8 cellular contexts compared by ENCODE assay signal in genomic region chr17:82458885-82459424, GRCh38. TPM values are rescaled to one million over a fixed set of nuclear protein-coding genes. Genes with fewer than 3 reads are reported as not detected.
DNase-seq lines count a peak whose midpoint lies in the region; ATAC-seq and TF ChIP-seq lines count a peak whose summit lies in the region.

No MANE protein-coding gene starts in this region.

- H3K9me3 ChIP-seq in HAP-1 (no peaks in the 10 kb centered on the region; the same call in 1 of the 2 replicates), endodermal cell (ENCODE audit: control insufficient read depth, low read length) (peaks cover 4% of the 10 kb centered on the region), muscle layer of colon (ENCODE audit: low read length) (no peaks in the 10 kb centered on the region)

- H3K4me3 ChIP-seq in HAP-1 = peak overlapping the region; percentile 63
- H3K4me3 ChIP-seq in endodermal cell (ENCODE audit: low read length) = peak overlapping the region; percentile 86
- H3K4me3 ChIP-seq in muscle layer of colon (ENCODE audit: low read depth in 1 of 2, low read length in 2 of 2) = peak overlapping the region; percentile 47 to 57

- peak overlapping the region; percentile 90 for H3K27ac Mint-ChIP-seq in endodermal cell

- peaks cover 5% of the 10 kb centered on the region for H3K4me1 Mint-ChIP-seq in endodermal cell

- no peak for TF ChIP-seq CTCF in endodermal cell (conservative IDR thresholded peaks at IDR 0.05)

- H3K27me3 Mint-ChIP-seq in endodermal cell (ENCODE audit: insufficient read depth) = no peaks in the 10 kb centered on the region

- H3K36me3 Mint-ChIP-seq in endodermal cell (ENCODE audit: low read depth) = peaks cover 29% of the 10 kb centered on the region

- H3K9ac ChIP-seq in endodermal cell (ENCODE audit: extremely low read depth, low read length, poor library complexity, severe bottlenecking) = peak overlapping the region; percentile 75
- peak overlapping the region; percentile 25 for H3K9ac ChIP-seq in muscle layer of colon (ENCODE audit: low read length)

- H3K4me1 ChIP-seq in HAP-1 = peaks cover 10% of the 10 kb centered on the region
- H3K4me1 ChIP-seq in endodermal cell (ENCODE audit: control insufficient read depth, insufficient read depth, low read length) = peaks cover 4% of the 10 kb centered on the region
- H3K4me1 ChIP-seq in muscle layer of colon (ENCODE audit: insufficient read depth, low read length) = peaks cover 15% of the 10 kb centered on the region

- DNase-seq in ELF-1 (ENCODE audit: low read depth, low spot score) (peak; percentile 48), HAP-1 (ENCODE audit: low spot score in 2 of 2) (no peak), endodermal cell (peak; percentile 76)
- DNase-seq in stimulated activated CD8-positive, alpha-beta memory T cell treated with anti-CD3 and anti-CD28 coated beads, Interleukin-4, amount 100 ng/mL, for 48 hours = no peak
- no peak for DNase-seq in stimulated activated naive CD4-positive, alpha-beta T cell (lab: John Stamatoyannopoulos, UW)

- ATAC-seq in SK-N-SH treated with all-trans-retinoic acid at 6 μM for 48 hours = peak; percentile 8
- ATAC-seq in HG03469 (IDR thresholded peaks at IDR 0.05; ENCODE audit: unreplicated experiment) = no peak

- H3K4me3 Mint-ChIP-seq in endodermal cell = peak overlapping the region; percentile 85

- peaks cover 21% of the 10 kb centered on the region for H3K9me3 Mint-ChIP-seq in endodermal cell

- H3K27ac ChIP-seq in endodermal cell (ENCODE audit: low read depth, low read length) (peak overlapping the region; percentile 100), muscle layer of colon (ENCODE audit: low read depth, low read length) (peak overlapping the region; percentile 94)

- WGBS in endodermal cell (ENCODE audit: insufficient coverage in 1 of 2, insufficient read length in 1 of 2), 2 experiments = 0 to 1% methylated on average over 50 to 62 of the region's 62 CpGs

- H3K27me3 ChIP-seq in HAP-1 (ENCODE audit: low read depth) (no peaks in the 10 kb centered on the region), endodermal cell (ENCODE audit: control insufficient read depth, insufficient read depth, low read length, poor library complexity, severe bottlenecking) (no peaks in the 10 kb centered on the region), muscle layer of colon (ENCODE audit: control insufficient read depth in 1 of 2, insufficient read depth in 2 of 2, low read length in 2 of 2) (no peaks in the 10 kb centered on the region)

- H3K36me3 ChIP-seq in HAP-1 (replicated peaks) = peaks cover 36% of the 10 kb centered on the region
- H3K36me3 ChIP-seq in endodermal cell (ENCODE audit: control insufficient read depth, insufficient read depth, low read length) = peaks cover 19% of the 10 kb centered on the region
- H3K36me3 ChIP-seq in muscle layer of colon (ENCODE audit: insufficient read depth, low read length) = peaks cover 23% of the 10 kb centered on the region

- in situ Hi-C loops in HAP-1 (cut with MboI; ENCODE audit: low sequenced_read_pairs) = no loop called here

TF ChIP-seq in SK-N-SH treated with all-trans-retinoic acid at 6 μM for 48 hours, 23 proteins besides CTCF, POLR2A, EP300 and RAD21:
- no peak for TF ChIP-seq SNAI2 (CRISPR knock-in tag; IDR thresholded peaks at IDR 0.05)
- no peak for TF ChIP-seq TOX (CRISPR knock-in tag; IDR thresholded peaks at IDR 0.05; ENCODE audit: borderline replicate concordance)
- no peak for TF ChIP-seq ZNF565 (CRISPR knock-in tag; conservative IDR thresholded peaks at IDR 0.05; ENCODE audit: low read depth)
- TF ChIP-seq, protein P1, sequence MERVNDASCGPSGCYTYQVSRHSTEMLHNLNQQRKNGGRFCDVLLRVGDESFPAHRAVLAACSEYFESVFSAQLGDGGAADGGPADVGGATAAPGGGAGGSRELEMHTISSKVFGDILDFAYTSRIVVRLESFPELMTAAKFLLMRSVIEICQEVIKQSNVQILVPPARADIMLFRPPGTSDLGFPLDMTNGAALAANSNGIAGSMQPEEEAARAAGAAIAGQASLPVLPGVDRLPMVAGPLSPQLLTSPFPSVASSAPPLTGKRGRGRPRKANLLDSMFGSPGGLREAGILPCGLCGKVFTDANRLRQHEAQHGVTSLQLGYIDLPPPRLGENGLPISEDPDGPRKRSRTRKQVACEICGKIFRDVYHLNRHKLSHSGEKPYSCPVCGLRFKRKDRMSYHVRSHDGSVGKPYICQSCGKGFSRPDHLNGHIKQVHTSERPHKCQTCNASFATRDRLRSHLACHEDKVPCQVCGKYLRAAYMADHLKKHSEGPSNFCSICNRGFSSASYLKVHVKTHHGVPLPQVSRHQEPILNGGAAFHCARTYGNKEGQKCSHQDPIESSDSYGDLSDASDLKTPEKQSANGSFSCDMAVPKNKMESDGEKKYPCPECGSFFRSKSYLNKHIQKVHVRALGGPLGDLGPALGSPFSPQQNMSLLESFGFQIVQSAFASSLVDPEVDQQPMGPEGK (CRISPR knock-in tag; IDR thresholded peaks at IDR 0.05; ENCODE audit: borderline replicate concordance) = no peak
- TF ChIP-seq, protein P2, sequence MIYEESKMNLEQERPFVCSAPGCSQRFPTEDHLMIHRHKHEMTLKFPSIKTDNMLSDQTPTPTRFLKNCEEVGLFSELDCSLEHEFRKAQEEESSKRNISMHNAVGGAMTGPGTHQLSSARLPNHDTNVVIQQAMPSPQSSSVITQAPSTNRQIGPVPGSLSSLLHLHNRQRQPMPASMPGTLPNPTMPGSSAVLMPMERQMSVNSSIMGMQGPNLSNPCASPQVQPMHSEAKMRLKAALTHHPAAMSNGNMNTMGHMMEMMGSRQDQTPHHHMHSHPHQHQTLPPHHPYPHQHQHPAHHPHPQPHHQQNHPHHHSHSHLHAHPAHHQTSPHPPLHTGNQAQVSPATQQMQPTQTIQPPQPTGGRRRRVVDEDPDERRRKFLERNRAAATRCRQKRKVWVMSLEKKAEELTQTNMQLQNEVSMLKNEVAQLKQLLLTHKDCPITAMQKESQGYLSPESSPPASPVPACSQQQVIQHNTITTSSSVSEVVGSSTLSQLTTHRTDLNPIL (CRISPR knock-in tag; IDR thresholded peaks at IDR 0.05; ENCODE audit: low read depth) = no peak
- no peak for TF ChIP-seq ESRRG (CRISPR knock-in tag; IDR thresholded peaks at IDR 0.05)
- TF ChIP-seq ISL1 (CRISPR knock-in tag; IDR thresholded peaks at IDR 0.05) = no peak
- no peak for TF ChIP-seq ZFP3 (CRISPR knock-in tag; IDR thresholded peaks at IDR 0.05)
- no peak for TF ChIP-seq ZC3H10 (CRISPR knock-in tag; IDR thresholded peaks at IDR 0.05)
- TF ChIP-seq OSR1 (CRISPR knock-in tag; IDR thresholded peaks at IDR 0.05) = no peak
- TF ChIP-seq TCF4 (CRISPR knock-in tag; IDR thresholded peaks at IDR 0.05; ENCODE audit: borderline replicate concordance) = no peak
- TF ChIP-seq ZFP30 (CRISPR knock-in tag; IDR thresholded peaks at IDR 0.05) = no peak
- no peak for TF ChIP-seq ZNF70 (CRISPR knock-in tag; IDR thresholded peaks at IDR 0.05)

RNA-seq across cellular contexts. Expression of gene NARF, which starts 0.4 kb away (rescaled TPM):
- 10 to 100 TPM; 64.0 to 70.8 TPM for total RNA-seq in endodermal cell
- 151 TPM for polyA plus RNA-seq in endodermal cell (2013, experiment 1 of 2)
- polyA plus RNA-seq in endodermal cell (2013, experiment 2 of 2) = 159 TPM

RNA-seq across cellular contexts. Expression of gene CYBC1, which starts 8.4 kb away (rescaled TPM):
- 10 to 100 TPM; 71.2 to 88.5 TPM for total RNA-seq in endodermal cell
- 62.1 TPM for polyA plus RNA-seq in endodermal cell (2013, experiment 1 of 2)
- 49.1 TPM for polyA plus RNA-seq in endodermal cell (2013, experiment 2 of 2)

RNA-seq across cellular contexts. Expression of gene OGFOD3, which starts 40.6 kb away (rescaled TPM):
- total RNA-seq in endodermal cell = 10 to 100 TPM; 24.0 to 30.1 TPM
- polyA plus RNA-seq in endodermal cell (2013, experiment 1 of 2) = 24.2 TPM
- polyA plus RNA-seq in endodermal cell (2013, experiment 2 of 2) = 21.2 TPM

RNA-seq across cellular contexts. Expression of gene HEXD, which starts 40.8 kb away (rescaled TPM):
- total RNA-seq in endodermal cell = 10 to 100 TPM; 31.5 to 37.6 TPM
- 42.8 TPM for polyA plus RNA-seq in endodermal cell (2013, experiment 1 of 2)
- polyA plus RNA-seq in endodermal cell (2013, experiment 2 of 2) = 31.9 TPM

Comparison
In these comparisons a context has a peak if more than half of its experiments do, and no peak if none do; other contexts are left out.
1. DNase-seq: peak in ELF-1 (single experiment) and endodermal cell (single experiment); none in HAP-1 (0 of 2), stimulated activated CD8-positive, alpha-beta memory T cell treated with anti-CD3 and anti-CD28 coated beads, Interleukin-4, amount 100 ng/mL, for 48 hours (single experiment) and stimulated activated naive CD4-positive, alpha-beta T cell (0 of 6).
2. Peak in every context shown above with its lines, with median percentiles within 50 percentile points of each other: H3K4me3 ChIP-seq.